In genomic region chr13:27483421-27483820, GRCh38 we compare ENCODE assay signal across 31 cellular contexts. TPM values are rescaled to one million over a fixed set of nuclear protein-coding genes. Genes with fewer than 3 reads are reported as not detected.
DNase-seq lines count a peak whose midpoint lies in the region; ATAC-seq, FAIRE-seq and TF ChIP-seq lines count a peak whose summit lies in the region.
"Had no signal": no experiment of that assay in that cellular context is flagged by ENCODE, and none has a peak within 500 bp of the region (broad histone marks: within the 10 kb centered on the region; RNA-seq: fewer than 3 reads in every experiment).

No MANE protein-coding gene starts in this region.

- no peak for DNase-seq in GM12892 (ENCODE audit: insufficient read length)
- no peak for DNase-seq in natural killer cell
- DNase-seq in activated CD8-positive, alpha-beta memory T cell treated with anti-CD3 and anti-CD28 coated beads, Interleukin-2, amount 50 U/mL, for 4 hours: no peak
- no peak for DNase-seq in mammary epithelial cell
- DNase-seq in caudate nucleus (lab: John Stamatoyannopoulos, UW): no peak
- DNase-seq: activated CD4-positive, alpha-beta T cell treated with anti-CD3 and anti-CD28 coated beads for 36 hours; activated CD8-positive, alpha-beta T cell treated with anti-CD3 and anti-CD28 coated beads for 36 hours; activated naive CD4-positive, alpha-beta T cell treated with anti-CD3 and anti-CD28 coated beads, Interleukin-2, amount 50 U/mL, for 16 hours; AML-193; gastrocnemius medialis; lower lobe of right lung; NCI-H1417; NCI-H2029 treated with DMSO at 0.1 percent for 48 hours; NCI-H524 treated with DMSO at 0.1 percent for 48 hours; nephron progenitor cell; ovary; SHP77 treated with DMSO at 0.1 percent for 48 hours; T-helper 9 cell had no signal

- H3K36me3 Mint-ChIP-seq in natural killer cell: peaks cover 14% of the 10 kb centered on the region
- H3K36me3 Mint-ChIP-seq: brain; CD4-positive, alpha-beta memory T cell had no signal

- peaks cover 0 to 4% of the 10 kb centered on the region in 2 donors for H3K27me3 Mint-ChIP-seq in natural killer cell (ENCODE audit: low read depth in 2 of 2)
- H3K27me3 Mint-ChIP-seq: activated CD4-positive, alpha-beta T cell treated with anti-CD3 and anti-CD28 coated beads for 36 hours; activated CD8-positive, alpha-beta T cell treated with anti-CD3 and anti-CD28 coated beads for 36 hours; stimulated activated naive CD8-positive, alpha-beta T cell treated with anti-CD3 and anti-CD28 coated beads, Interleukin-15, Interleukin-2, amounts not matched to agents 100 ng/mL and 50 ng/mL, for 24 hours had no signal

- in situ Hi-C loops in mammary epithelial cell (cut with MboI; ENCODE audit: low sequenced_read_pairs in 2 of 2): no loop called here

- dilution Hi-C loops in mammary epithelial cell (cut with HindIII; ENCODE audit: low sequenced_read_pairs): no loop called here

- BruUV-seq in mammary epithelial cell (replicated peaks; lab: Mats Ljungman, UMichigan): no TSS peak

- FAIRE-seq in GM12892 (lab: Jason Lieb, UNC): peak; percentile 54
- FAIRE-seq: A549, endothelial cell of umbilical vein, RCC 7860 had no signal

- H2AFZ ChIP-seq in OCI-LY3 (ENCODE audit: low read depth, low read length) (no peak overlapping the region; the same call in 1 of the 2 replicates), mammary epithelial cell (ENCODE audit: low read depth, low read length) (no peak overlapping the region)

- peak overlapping the region; percentile 34; the same call in 1 of the 2 replicates for H3K9ac ChIP-seq in OCI-LY3 (ENCODE audit: low read length)
- H3K9ac ChIP-seq in mammary epithelial cell (ENCODE audit: insufficient read depth, low read length): no peak overlapping the region
- H3K9ac ChIP-seq: KMS-11 had no signal

- H3K27ac Mint-ChIP-seq in natural killer cell: peak overlapping the region; percentile 68 to 77
- H3K27ac Mint-ChIP-seq: activated CD4-positive, alpha-beta T cell treated with anti-CD3 and anti-CD28 coated beads for 36 hours; activated CD8-positive, alpha-beta T cell treated with anti-CD3 and anti-CD28 coated beads for 36 hours; activated T-helper 2 cell treated with anti-CD3 and anti-CD28 coated beads, Interferon-gamma antibody, Interleukin-2, Interleukin-4, amounts not matched to agents 10 μg/mL and 5 μg/mL and 100 μg/mL, durations not matched to agents 14 hours and 24 hours and 36 hours; brain; nephron progenitor cell; stimulated activated naive CD8-positive, alpha-beta T cell treated with anti-CD3 and anti-CD28 coated beads, Interleukin-15, Interleukin-2, amounts not matched to agents 100 ng/mL and 50 ng/mL, for 24 hours had no signal

- H3K36me3 ChIP-seq in OCI-LY3 (replicated peaks; ENCODE audit: low read depth, low read length) (peaks cover 21% of the 10 kb centered on the region), mammary epithelial cell (ENCODE audit: insufficient read depth, low read length) (no peaks in the 10 kb centered on the region)
- H3K36me3 ChIP-seq: gastrocnemius medialis, lower lobe of right lung, ovary, thoracic aorta had no signal

- H3K4me1 Mint-ChIP-seq in natural killer cell: peaks cover 8 to 13% of the 10 kb centered on the region in 2 donors
- H3K4me1 Mint-ChIP-seq: activated CD4-positive, alpha-beta T cell treated with anti-CD3 and anti-CD28 coated beads for 36 hours; brain; nephron progenitor cell had no signal

- H3K4me3 Mint-ChIP-seq in natural killer cell: peak overlapping the region; percentile 59
- H3K4me3 Mint-ChIP-seq: activated CD4-positive, alpha-beta T cell treated with anti-CD3 and anti-CD28 coated beads for 36 hours; activated CD8-positive, alpha-beta T cell treated with anti-CD3 and anti-CD28 coated beads for 36 hours; brain; nephron progenitor cell; stimulated activated naive CD8-positive, alpha-beta T cell treated with anti-CD3 and anti-CD28 coated beads, Interleukin-15, Interleukin-2, amounts not matched to agents 100 ng/mL and 50 ng/mL, for 24 hours had no signal

- intact Hi-C loops in natural killer cell (cut with micrococcal nuclease): no loop called here
- intact Hi-C loops in mammary epithelial cell (cut with micrococcal nuclease): no loop called here

- ATAC-seq in HG03045 (IDR thresholded peaks at IDR 0.05; ENCODE audit: unreplicated experiment) (peak; percentile 19), natural killer cell (no peak), HG03025 (IDR thresholded peaks at IDR 0.05; ENCODE audit: low FRiP score, unreplicated experiment) (no peak)
- ATAC-seq: A549; activated CD4-positive, alpha-beta T cell treated with anti-CD3 and anti-CD28 coated beads for 36 hours; gastrocnemius medialis had no signal

- peaks cover 3% of the 10 kb centered on the region in 2 donors for H3K9me3 Mint-ChIP-seq in natural killer cell
- H3K9me3 Mint-ChIP-seq: activated CD8-positive, alpha-beta T cell treated with anti-CD3 and anti-CD28 coated beads for 36 hours; stimulated activated naive CD8-positive, alpha-beta T cell treated with anti-CD3 and anti-CD28 coated beads, Interleukin-15, Interleukin-2, amounts not matched to agents 100 ng/mL and 50 ng/mL, for 24 hours had no signal

- CTCF ChIA-PET in mammary epithelial cell (lab: Charles Lee; ENCODE audit: low non-redundant PET): interaction anchor here (0.5 kb wide), 1 partner anchor 340 kb away, joined by 3 read pairs; no protein-coding TSS in a partner anchor

- H3K9me3 ChIP-seq in OCI-LY3 (ENCODE audit: insufficient read depth, low read length) (peaks cover 18% of the 10 kb centered on the region), mammary epithelial cell (replicated peaks; ENCODE audit: insufficient read depth, low read length) (no peaks in the 10 kb centered on the region)
- H3K9me3 ChIP-seq: gastrocnemius medialis, lower lobe of right lung, mucosa of descending colon, ovary, thoracic aorta had no signal

- WGBS in mammary epithelial cell (ENCODE audit: low coverage, missing lambda C conversion rate): 90% methylated on average over 11 of the region's 11 CpGs

- H3K4me3 ChIP-seq in OCI-LY3 (ENCODE audit: low read length) (peak overlapping the region; percentile 29), mammary epithelial cell (replicated peaks in 1 of 3; ENCODE audit: insufficient read depth in 1 of 3, low read depth in 2 of 3, low read length in 3 of 3) (no peak overlapping the region)
- H3K4me3 ChIP-seq: A549, gastrocnemius medialis, lower lobe of right lung, mucosa of descending colon, ovary had no signal

- H3K79me2 ChIP-seq in OCI-LY3 (ENCODE audit: low read length): no peaks in the 10 kb centered on the region
- H3K79me2 ChIP-seq in mammary epithelial cell (ENCODE audit: insufficient read depth, low read length): no peaks in the 10 kb centered on the region

- no peaks in the 10 kb centered on the region for H3K27me3 ChIP-seq in OCI-LY3 (ENCODE audit: low read depth, low read length)
- H3K27me3 ChIP-seq in mammary epithelial cell (ENCODE audit: insufficient read depth, low read length): peaks cover 3% of the 10 kb centered on the region
- H3K27me3 ChIP-seq: ovary had no signal

- no peak for TF ChIP-seq POLR2A in GM12892 (IDR thresholded peaks at IDR 0.05; ENCODE audit: low read depth, low read length)

- TF ChIP-seq CTCF in OCI-LY3 (IDR thresholded peaks at IDR 0.05; ENCODE audit: low read depth, low read length) (no peak), natural killer cell (IDR thresholded peaks at IDR 0.05) (no peak), mammary epithelial cell (conservative IDR thresholded peaks at IDR 0.05 in 1 of 2, IDR thresholded peaks at IDR 0.05 in 1 of 2; ENCODE audit: extremely low read depth in 1 of 2, insufficient read depth in 1 of 2, low read depth in 1 of 2, low read length in 2 of 2) (no peak)

- H3K4me2 ChIP-seq in OCI-LY3 (ENCODE audit: low read length): peak overlapping the region; percentile 83
- H3K4me2 ChIP-seq in mammary epithelial cell (ENCODE audit: insufficient read depth, low read depth, low read length): no peak overlapping the region
- H3K4me2 ChIP-seq: A549, KMS-11 had no signal

- H3K27ac ChIP-seq in OCI-LY3 (ENCODE audit: low read length): peak overlapping the region; percentile 95
- no peak overlapping the region for H3K27ac ChIP-seq in mammary epithelial cell (ENCODE audit: insufficient read depth, low read depth, low read length)
- no peak overlapping the region for H3K27ac ChIP-seq in caudate nucleus (ENCODE audit: low read depth, low read length)
- H3K27ac ChIP-seq: A549, gastrocnemius medialis, KMS-11, ovary, thoracic aorta had no signal

- H3K4me1 ChIP-seq in OCI-LY3 (ENCODE audit: low read length): peaks cover 60% of the 10 kb centered on the region
- H3K4me1 ChIP-seq in mammary epithelial cell (ENCODE audit: insufficient read depth, low read length): no peaks in the 10 kb centered on the region
- H3K4me1 ChIP-seq: A549, gastrocnemius medialis, lower lobe of right lung had no signal

- H4K20me1 ChIP-seq in OCI-LY3 (ENCODE audit: insufficient read depth, low read length): no peaks in the 10 kb centered on the region
- no peaks in the 10 kb centered on the region for H4K20me1 ChIP-seq in mammary epithelial cell (ENCODE audit: insufficient read depth, low read length)

RNA-seq across cellular contexts. Expression of gene MTIF3, which starts 33.1 kb away (rescaled TPM):
- polyA plus RNA-seq in GM12892 (2012; ENCODE audit: missing spikeins): 46.9 TPM
- total RNA-seq in natural killer cell (10 to 100 TPM; 30.2 to 56.6 (median 36.8) TPM), mammary epithelial cell (10 to 100 TPM; 32.2 to 35.5 TPM)
- polyA plus RNA-seq in mammary epithelial cell: 41.7 TPM
- polyA minus RNA-seq in mammary epithelial cell: 21.4 TPM

RNA-seq across cellular contexts. Expression of gene GTF3A, which starts 59.0 kb away (rescaled TPM):
- 290 TPM for polyA plus RNA-seq in GM12892 (2012; ENCODE audit: missing spikeins)
- total RNA-seq in natural killer cell: 100 to 1,000 TPM; 129 to 132 (median 130) TPM
- total RNA-seq in mammary epithelial cell: 10 to 100 TPM; 62.0 to 69.3 TPM
- 83.1 TPM for polyA plus RNA-seq in mammary epithelial cell
- 24.3 TPM for polyA minus RNA-seq in mammary epithelial cell
